Comparison of ENCODE assay signal across 17 cellular contexts in genomic region chr12:8844665-8845064, GRCh38. TPM values are rescaled to one million over a fixed set of nuclear protein-coding genes. Genes with fewer than 3 reads are reported as not detected.
DNase-seq lines count a peak whose midpoint lies in the region; ATAC-seq, FAIRE-seq and TF ChIP-seq lines count a peak whose summit lies in the region.
"Had no signal": no experiment of that assay in that cellular context is flagged by ENCODE, and none has a peak within 500 bp of the region (broad histone marks: within the 10 kb centered on the region; RNA-seq: fewer than 3 reads in every experiment).

No MANE protein-coding gene starts in this region.

- peak overlapping the region; percentile 56 for H2AFZ ChIP-seq in astrocyte (ENCODE audit: low read depth, low read length)

- no peaks in the 10 kb centered on the region for H4K20me1 ChIP-seq in astrocyte (ENCODE audit: insufficient read depth, low read length)

- no peaks in the 10 kb centered on the region for H3K27me3 Mint-ChIP-seq in astrocyte (ENCODE audit: low read depth, unreplicated experiment)
- peaks cover 4% of the 10 kb centered on the region for H3K27me3 Mint-ChIP-seq in activated naive CD8-positive, alpha-beta T cell treated with anti-CD3 and anti-CD28 coated beads for 36 hours

- no peaks in the 10 kb centered on the region for H3K79me2 ChIP-seq in astrocyte (ENCODE audit: insufficient read depth, low read length)

- TF ChIP-seq EP300 in esophagus muscularis mucosa (IDR thresholded peaks at IDR 0.05) = no peak

- H3K27ac Mint-ChIP-seq in astrocyte (ENCODE audit: unreplicated experiment) = no peak overlapping the region
- H3K27ac Mint-ChIP-seq in activated naive CD8-positive, alpha-beta T cell treated with anti-CD3 and anti-CD28 coated beads for 36 hours = no peak overlapping the region
- H3K27ac Mint-ChIP-seq: CD14-positive monocyte; stimulated activated naive B cell treated with anti-CD40 and anti-IgM and Interleukin-4, amounts not matched to agents 10 μg/mL and 1 μg/mL and 100 μg/mL, for 72 hours; T-helper 2 cell treated with Interferon-gamma antibody and Interleukin-4, amounts not matched to agents 5 μg/mL and 100 μg/mL, for 36 hours had no signal

- no peak overlapping the region for H3K4me3 ChIP-seq in astrocyte (ENCODE audit: insufficient read depth, low read depth, low read length)
- H3K4me3 ChIP-seq in esophagus muscularis mucosa = peak overlapping the region in 1 of 4 donors; percentile 21

- H3K4me1 ChIP-seq in astrocyte (ENCODE audit: insufficient read depth, low read length) (no peaks in the 10 kb centered on the region), esophagus muscularis mucosa (peaks cover 3 to 11% (median 8%) of the 10 kb centered on the region in 4 donors)

- no peak overlapping the region for H3K9ac ChIP-seq in astrocyte (ENCODE audit: low read length)

- no peaks in the 10 kb centered on the region for H3K36me3 ChIP-seq in astrocyte (ENCODE audit: insufficient read depth, low read length)
- no peaks in the 10 kb centered on the region for H3K36me3 ChIP-seq in esophagus muscularis mucosa

- no peak overlapping the region for H3K4me3 Mint-ChIP-seq in astrocyte (ENCODE audit: unreplicated experiment)
- no peak overlapping the region for H3K4me3 Mint-ChIP-seq in activated naive CD8-positive, alpha-beta T cell treated with anti-CD3 and anti-CD28 coated beads for 36 hours
- H3K4me3 Mint-ChIP-seq: CD14-positive monocyte; stimulated activated naive B cell treated with anti-CD40 and anti-IgM and Interleukin-4, amounts not matched to agents 10 μg/mL and 1 μg/mL and 100 μg/mL, for 72 hours; T-helper 2 cell treated with Interferon-gamma antibody and Interleukin-4, amounts not matched to agents 5 μg/mL and 100 μg/mL, for 36 hours had no signal

- no peak for TF ChIP-seq CTCF in astrocyte (IDR thresholded peaks at IDR 0.05; ENCODE audit: insufficient read depth, low read depth, low read length)
- no peak for TF ChIP-seq CTCF in esophagus muscularis mucosa (IDR thresholded peaks at IDR 0.05)

- 29% methylated on average over 11 of the region's 11 CpGs for WGBS in esophagus muscularis mucosa

- peak overlapping the region; percentile 40 for H3K4me2 ChIP-seq in astrocyte (ENCODE audit: low read length)

- ATAC-seq in left cardiac atrium (peak; percentile 79 to 91), GM21576 (IDR thresholded peaks at IDR 0.05; ENCODE audit: unreplicated experiment) (no peak)
- ATAC-seq: stimulated activated naive B cell treated with anti-CD40 and anti-IgM and Interleukin-4, amounts not matched to agents 10 μg/mL and 1 μg/mL and 100 μg/mL, for 72 hours had no signal

- H3K27me3 ChIP-seq in astrocyte (ENCODE audit: insufficient read depth, low read length) = no peaks in the 10 kb centered on the region
- H3K27me3 ChIP-seq in esophagus muscularis mucosa = no peaks in the 10 kb centered on the region

- no peak for FAIRE-seq in astrocyte (lab: Jason Lieb, UNC)

- H3K27ac ChIP-seq in astrocyte (ENCODE audit: low read depth, low read length) = no peak overlapping the region
- H3K27ac ChIP-seq in esophagus muscularis mucosa (replicated peaks in 1 of 4) = no peak overlapping the region

- no peaks in the 10 kb centered on the region for H3K4me1 Mint-ChIP-seq in astrocyte (ENCODE audit: low read depth, unreplicated experiment)
- no peaks in the 10 kb centered on the region for H3K4me1 Mint-ChIP-seq in activated naive CD8-positive, alpha-beta T cell treated with anti-CD3 and anti-CD28 coated beads for 36 hours
- H3K4me1 Mint-ChIP-seq: stimulated activated naive B cell treated with anti-CD40 and anti-IgM and Interleukin-4, amounts not matched to agents 10 μg/mL and 1 μg/mL and 100 μg/mL, for 72 hours had no signal

- DNase-seq in DMS53 treated with DMSO at 0.1 percent for 48 hours (lab: John Stamatoyannopoulos, UW; ENCODE audit: unreplicated experiment) (peak; percentile 50), astrocyte (ENCODE audit: low read depth) (peak; percentile 18), left cardiac atrium (peak; percentile 79), renal cortical epithelial cell (ENCODE audit: low read depth) (peak; percentile 29), esophagus muscularis mucosa (ENCODE audit: extremely low spot score) (no peak), OCI-M1 (lab: John Stamatoyannopoulos, UW) (no peak)
- no peak for DNase-seq in activated naive CD8-positive, alpha-beta T cell treated with anti-CD3 and anti-CD28 coated beads for 36 hours
- DNase-seq: activated CD4-positive, alpha-beta T cell treated with anti-CD3 and anti-CD28 coated beads, Interleukin-2, amount 50 U/mL, for 4 hours; activated effector memory CD4-positive, alpha-beta T cell treated with Interleukin-2 at 50 U/mL for 16 hours; GDM1; NCI-H226; stimulated activated CD4-positive, alpha-beta T cell treated with anti-CD3 and anti-CD28 coated beads, Interleukin-4, amount 100 ng/mL, for 24 hours; stimulated activated naive B cell treated with anti-CD40 and anti-IgM and Interleukin-4, amounts not matched to agents 10 μg/mL and 1 μg/mL and 100 μg/mL, for 72 hours had no signal

- no peaks in the 10 kb centered on the region for H3K9me3 Mint-ChIP-seq in astrocyte (ENCODE audit: unreplicated experiment)
- H3K9me3 Mint-ChIP-seq in activated naive CD8-positive, alpha-beta T cell treated with anti-CD3 and anti-CD28 coated beads for 36 hours = no peaks in the 10 kb centered on the region
- H3K9me3 Mint-ChIP-seq: stimulated activated naive B cell treated with anti-CD40 and anti-IgM and Interleukin-4, amounts not matched to agents 10 μg/mL and 1 μg/mL and 100 μg/mL, for 72 hours; T-helper 2 cell treated with Interferon-gamma antibody and Interleukin-4, amounts not matched to agents 5 μg/mL and 100 μg/mL, for 36 hours had no signal

- no peaks in the 10 kb centered on the region for H3K9me3 ChIP-seq in astrocyte (ENCODE audit: insufficient read depth, low read depth, low read length)
- H3K9me3 ChIP-seq in esophagus muscularis mucosa = no peaks in the 10 kb centered on the region

- TF ChIP-seq POLR2A in esophagus muscularis mucosa (IDR thresholded peaks at IDR 0.05; ENCODE audit: low read depth) = no peak

- intact Hi-C loops in left cardiac atrium (cut with DNase I) = no loop called here
- intact Hi-C loops in esophagus muscularis mucosa (cut with DNase I) = no loop called here

- H3K36me3 Mint-ChIP-seq in astrocyte (ENCODE audit: low read depth, unreplicated experiment) = no peaks in the 10 kb centered on the region
- H3K36me3 Mint-ChIP-seq in activated naive CD8-positive, alpha-beta T cell treated with anti-CD3 and anti-CD28 coated beads for 36 hours = no peaks in the 10 kb centered on the region
- H3K36me3 Mint-ChIP-seq: CD14-positive monocyte; stimulated activated naive B cell treated with anti-CD40 and anti-IgM and Interleukin-4, amounts not matched to agents 10 μg/mL and 1 μg/mL and 100 μg/mL, for 72 hours had no signal

RNA-seq across cellular contexts. Expression of gene A2ML1, which starts 22.2 kb away (rescaled TPM):
- total RNA-seq in astrocyte (not detected in 2 replicates), left cardiac atrium (under 1 TPM in 1 of 2 donors, not detected in 1; 0.44 TPM), renal cortical epithelial cell (0.35 TPM in 1 of 2 replicates, not detected in the other), esophagus muscularis mucosa (1 to 10 TPM in 1 of 4 donors, under 1 TPM in 1, not detected in 2; 0.11 to 1.2 TPM)
- not detected for total RNA-seq in activated naive CD8-positive, alpha-beta T cell treated with anti-CD3 and anti-CD28 coated beads for 36 hours
- total RNA-seq: H4 had no signal

Comparison
In these comparisons a context has a peak if more than half of its experiments do, and no peak if none do; other contexts are left out.
1. DNase-seq: peak in DMS53 treated with DMSO at 0.1 percent for 48 hours (single experiment), astrocyte (single experiment), left cardiac atrium (single experiment) and renal cortical epithelial cell (single experiment); none in esophagus muscularis mucosa (single experiment), activated naive CD8-positive, alpha-beta T cell treated with anti-CD3 and anti-CD28 coated beads for 36 hours (single experiment) and OCI-M1 (single experiment).